15 cellular contexts compared by ENCODE assay signal in genomic region chr19:35720163-35720524, GRCh38. TPM values are rescaled to one million over a fixed set of nuclear protein-coding genes. Genes with fewer than 3 reads are reported as not detected.
DNase-seq lines count a peak whose midpoint lies in the region; ATAC-seq and TF ChIP-seq lines count a peak whose summit lies in the region.
"Had no signal": no experiment of that assay in that cellular context is flagged by ENCODE, and none has a peak within 500 bp of the region (broad histone marks: within the 10 kb centered on the region; RNA-seq: fewer than 3 reads in every experiment).

No MANE protein-coding gene starts in this region.

- WGBS in endodermal cell (ENCODE audit: insufficient coverage in 1 of 2, insufficient read length in 1 of 2), 2 experiments: 92 to 94% methylated on average over 8 to 9 of the region's 9 CpGs

- H3K4me1 Mint-ChIP-seq in activated naive CD4-positive, alpha-beta T cell treated with anti-CD3 and anti-CD28 coated beads for 36 hours (ENCODE audit: low read depth): peaks cover 18% of the 10 kb centered on the region
- peaks cover 5% of the 10 kb centered on the region for H3K4me1 Mint-ChIP-seq in activated T-helper 17 cell treated with anti-CD3 and anti-CD28 coated beads, Interleukin-2, amount 50 U/mL, for 72 hours
- H3K4me1 Mint-ChIP-seq in endodermal cell: peaks cover 18% of the 10 kb centered on the region

- no peaks in the 10 kb centered on the region for H3K9me3 Mint-ChIP-seq in activated naive CD4-positive, alpha-beta T cell treated with anti-CD3 and anti-CD28 coated beads for 36 hours
- no peaks in the 10 kb centered on the region for H3K9me3 Mint-ChIP-seq in activated T-helper 17 cell treated with anti-CD3 and anti-CD28 coated beads, Interleukin-2, amount 50 U/mL, for 72 hours
- no peaks in the 10 kb centered on the region for H3K9me3 Mint-ChIP-seq in endodermal cell
- H3K9me3 Mint-ChIP-seq: stimulated activated memory B cell treated with anti-CD40 and anti-IgM and Interleukin-4, amounts not matched to agents 10 μg/mL and 1 μg/mL and 100 μg/mL, for 72 hours had no signal

- no peak for DNase-seq in activated naive CD4-positive, alpha-beta T cell treated with anti-CD3 and anti-CD28 coated beads for 36 hours
- DNase-seq in activated naive CD4-positive, alpha-beta T cell (lab: John Stamatoyannopoulos, UW): no peak
- DNase-seq in posterior vena cava (ENCODE audit: low spot score) (peak; percentile 74), HEK293T (ENCODE audit: extremely low spot score) (no peak), endodermal cell (no peak)
- DNase-seq: activated CD4-positive, CD25-positive, alpha-beta regulatory T cell; activated gamma-delta T cell; cerebellar nuclear complex; DMS79; stimulated activated CD4-positive, alpha-beta T cell treated with anti-CD3 and anti-CD28 coated beads, Interleukin-2, amount 100 ng/mL, for 48 hours had no signal

- no peak for ATAC-seq in activated T-helper 17 cell treated with anti-CD3 and anti-CD28 coated beads, Interleukin-2, amount 50 U/mL, for 72 hours (replicated peaks)
- ATAC-seq: SK-N-SH treated with all-trans-retinoic acid at 6 μM for 48 hours; stimulated activated memory B cell treated with anti-CD40 and anti-IgM and Interleukin-4, amounts not matched to agents 10 μg/mL and 1 μg/mL and 100 μg/mL, for 72 hours had no signal

- POLR2A ChIA-PET in HEK293T (lab: Yijun Ruan, JAX): interaction anchor here (2.2 to 2.5 kb wide), 2 partner anchors 20 to 25 kb away, joined by 10 read pairs; partner anchors contain the start of genes PSENEN and U2AF1L4

- H3K4me3 Mint-ChIP-seq in activated naive CD4-positive, alpha-beta T cell treated with anti-CD3 and anti-CD28 coated beads for 36 hours: peak overlapping the region; percentile 8
- peak overlapping the region; percentile 89 for H3K4me3 Mint-ChIP-seq in activated T-helper 17 cell treated with anti-CD3 and anti-CD28 coated beads, Interleukin-2, amount 50 U/mL, for 72 hours
- no peak overlapping the region for H3K4me3 Mint-ChIP-seq in endodermal cell

- peak overlapping the region; percentile 5 for H3K27ac Mint-ChIP-seq in activated naive CD4-positive, alpha-beta T cell treated with anti-CD3 and anti-CD28 coated beads for 36 hours
- H3K27ac Mint-ChIP-seq in activated T-helper 17 cell treated with anti-CD3 and anti-CD28 coated beads, Interleukin-2, amount 50 U/mL, for 72 hours: no peak overlapping the region
- no peak overlapping the region for H3K27ac Mint-ChIP-seq in endodermal cell

- no peak overlapping the region for H3K9ac ChIP-seq in endodermal cell (ENCODE audit: extremely low read depth, low read length, poor library complexity, severe bottlenecking)

- H3K9me3 ChIP-seq in endodermal cell (ENCODE audit: control insufficient read depth, low read length): no peaks in the 10 kb centered on the region
- H3K9me3 ChIP-seq: right atrium auricular region had no signal

- intact Hi-C loops in activated naive CD4-positive, alpha-beta T cell treated with anti-CD3 and anti-CD28 coated beads for 36 hours (cut with micrococcal nuclease): no loop called here
- intact Hi-C loops in posterior vena cava (cut with DNase I): no loop called here

- H3K27ac ChIP-seq in endodermal cell (ENCODE audit: low read depth, low read length): no peak overlapping the region
- H3K27ac ChIP-seq: right atrium auricular region had no signal

- CTCF ChIA-PET in activated naive CD4-positive, alpha-beta T cell treated with anti-CD3 and anti-CD28 coated beads for 36 hours (lab: Charles Lee): interaction anchor here (1.2 kb wide), 1 partner anchor 24 kb away, joined by 4 read pairs; no protein-coding TSS in a partner anchor
- CTCF ChIA-PET in HEK293T (lab: Yijun Ruan, JAX): no interaction called here

- H3K4me1 ChIP-seq in endodermal cell (ENCODE audit: control insufficient read depth, insufficient read depth, low read length): peaks cover 13% of the 10 kb centered on the region

- H3K27me3 ChIP-seq in endodermal cell (ENCODE audit: control insufficient read depth, insufficient read depth, low read length, poor library complexity, severe bottlenecking): no peaks in the 10 kb centered on the region
- H3K27me3 ChIP-seq: right atrium auricular region had no signal

- no peak for TF ChIP-seq CTCF in endodermal cell (conservative IDR thresholded peaks at IDR 0.05)

- H3K4me3 ChIP-seq in endodermal cell (ENCODE audit: low read length): no peak overlapping the region
- H3K4me3 ChIP-seq: right atrium auricular region had no signal

- H3K27me3 Mint-ChIP-seq in activated naive CD4-positive, alpha-beta T cell treated with anti-CD3 and anti-CD28 coated beads for 36 hours (ENCODE audit: low read depth): no peaks in the 10 kb centered on the region
- H3K27me3 Mint-ChIP-seq in activated T-helper 17 cell treated with anti-CD3 and anti-CD28 coated beads, Interleukin-2, amount 50 U/mL, for 72 hours: no peaks in the 10 kb centered on the region
- H3K27me3 Mint-ChIP-seq in endodermal cell (ENCODE audit: insufficient read depth): no peaks in the 10 kb centered on the region
- H3K27me3 Mint-ChIP-seq: stimulated activated memory B cell treated with anti-CD40 and anti-IgM and Interleukin-4, amounts not matched to agents 10 μg/mL and 1 μg/mL and 100 μg/mL, for 72 hours had no signal

- H3K36me3 ChIP-seq in endodermal cell (ENCODE audit: control insufficient read depth, insufficient read depth, low read length): peaks cover 31% of the 10 kb centered on the region

- peaks cover 57% of the 10 kb centered on the region for H3K36me3 Mint-ChIP-seq in activated naive CD4-positive, alpha-beta T cell treated with anti-CD3 and anti-CD28 coated beads for 36 hours (ENCODE audit: low read depth)
- peaks cover 92% of the 10 kb centered on the region for H3K36me3 Mint-ChIP-seq in activated T-helper 17 cell treated with anti-CD3 and anti-CD28 coated beads, Interleukin-2, amount 50 U/mL, for 72 hours (ENCODE audit: low read depth)
- peaks cover 41% of the 10 kb centered on the region for H3K36me3 Mint-ChIP-seq in endodermal cell (ENCODE audit: low read depth)

TF ChIP-seq in HEK293T, 16 proteins besides CTCF, POLR2A, EP300 and RAD21:
- TF ChIP-seq BHLHE40 (IDR thresholded peaks at IDR 0.05; ENCODE audit: borderline replicate concordance): no peak
- TF ChIP-seq TARDBP (IDR thresholded peaks at IDR 0.05): no peak
- no peak for TF ChIP-seq SP1 (IDR thresholded peaks at IDR 0.05)
- no peak for TF ChIP-seq CTBP1 (IDR thresholded peaks at IDR 0.05; ENCODE audit: borderline replicate concordance)
- no peak for TF ChIP-seq ARNT (IDR thresholded peaks at IDR 0.05)
- no peak for TF ChIP-seq SUZ12 (IDR thresholded peaks at IDR 0.05)
- no peak for TF ChIP-seq FOXM1 (IDR thresholded peaks at IDR 0.05; ENCODE audit: borderline replicate concordance)
- TF ChIP-seq ELF4 (IDR thresholded peaks at IDR 0.05): no peak
- no peak for TF ChIP-seq ZNF384 (IDR thresholded peaks at IDR 0.05)
- TF ChIP-seq LEF1 (IDR thresholded peaks at IDR 0.05; ENCODE audit: borderline replicate concordance): no peak
- TF ChIP-seq FOXK2 (IDR thresholded peaks at IDR 0.05): no peak
- no peak for TF ChIP-seq NFRKB (IDR thresholded peaks at IDR 0.05)

RNA-seq across cellular contexts. Expression of gene KMT2B, which starts 2.3 kb away (rescaled TPM):
- total RNA-seq in activated naive CD4-positive, alpha-beta T cell treated with anti-CD3 and anti-CD28 coated beads for 36 hours: 10 to 100 TPM; 62.0 to 65.8 TPM
- 100 to 1,000 TPM in 1 of 2 donors, 10 to 100 TPM in 1; 67.4 to 117 TPM for total RNA-seq in activated T-helper 17 cell treated with anti-CD3 and anti-CD28 coated beads, Interleukin-2, amount 50 U/mL, for 72 hours
- total RNA-seq in posterior vena cava (10 to 100 TPM; 23.1 to 23.5 TPM), endodermal cell (10 to 100 TPM; 48.1 to 54.0 TPM)
- polyA plus RNA-seq in endodermal cell (2013, experiment 1 of 2): 35.3 TPM
- 28.0 TPM for polyA plus RNA-seq in endodermal cell (2013, experiment 2 of 2)

RNA-seq across cellular contexts. Expression of gene ZBTB32, which starts 15.8 kb away (rescaled TPM):
- total RNA-seq in activated naive CD4-positive, alpha-beta T cell treated with anti-CD3 and anti-CD28 coated beads for 36 hours: 100 to 1,000 TPM; 174 to 181 TPM
- 100 to 1,000 TPM; 138 to 217 TPM for total RNA-seq in activated T-helper 17 cell treated with anti-CD3 and anti-CD28 coated beads, Interleukin-2, amount 50 U/mL, for 72 hours
- not detected for total RNA-seq in posterior vena cava
- total RNA-seq in endodermal cell: not detected
- not detected for polyA plus RNA-seq in endodermal cell (2013, experiment 1 of 2)
- not detected for polyA plus RNA-seq in endodermal cell (2013, experiment 2 of 2)
- total RNA-seq: right atrium auricular region had no signal
- polyA plus RNA-seq: keratinocyte had no signal

RNA-seq across cellular contexts. Expression of gene IGFLR1, which starts 22.1 kb away (rescaled TPM):
- 10 to 100 TPM; 51.0 to 52.8 TPM for total RNA-seq in activated naive CD4-positive, alpha-beta T cell treated with anti-CD3 and anti-CD28 coated beads for 36 hours
- 100 to 1,000 TPM in 1 of 2 donors, 10 to 100 TPM in 1; 42.3 to 153 TPM for total RNA-seq in activated T-helper 17 cell treated with anti-CD3 and anti-CD28 coated beads, Interleukin-2, amount 50 U/mL, for 72 hours
- 1 to 10 TPM; 4.3 to 9.3 TPM for total RNA-seq in posterior vena cava
- 1 to 10 TPM; 4.6 to 7.1 TPM for total RNA-seq in endodermal cell
- 9.0 TPM for polyA plus RNA-seq in endodermal cell (2013, experiment 1 of 2)
- polyA plus RNA-seq in endodermal cell (2013, experiment 2 of 2): 6.1 TPM

RNA-seq across cellular contexts. Expression of gene U2AF1L4, which starts 25.1 kb away (rescaled TPM):
- 10 to 100 TPM; 41.8 to 44.2 TPM for total RNA-seq in activated naive CD4-positive, alpha-beta T cell treated with anti-CD3 and anti-CD28 coated beads for 36 hours
- total RNA-seq in activated T-helper 17 cell treated with anti-CD3 and anti-CD28 coated beads, Interleukin-2, amount 50 U/mL, for 72 hours: 10 to 100 TPM; 17.8 to 21.6 TPM
- total RNA-seq in posterior vena cava (10 to 100 TPM; 13.8 to 18.7 TPM), endodermal cell (10 to 100 TPM; 17.3 to 23.2 TPM)
- polyA plus RNA-seq in endodermal cell (2013, experiment 1 of 2): 20.7 TPM
- polyA plus RNA-seq in endodermal cell (2013, experiment 2 of 2): 16.6 TPM

RNA-seq across cellular contexts. Expression of gene PSENEN, which starts 25.3 kb away (rescaled TPM):
- 10 to 100 TPM; 32.4 to 37.7 TPM for total RNA-seq in activated naive CD4-positive, alpha-beta T cell treated with anti-CD3 and anti-CD28 coated beads for 36 hours
- 10 to 100 TPM; 34.0 to 51.2 TPM for total RNA-seq in activated T-helper 17 cell treated with anti-CD3 and anti-CD28 coated beads, Interleukin-2, amount 50 U/mL, for 72 hours
- total RNA-seq in posterior vena cava (10 to 100 TPM; 33.6 to 37.3 TPM), endodermal cell (100 to 1,000 TPM; 101 to 109 TPM)
- polyA plus RNA-seq in endodermal cell (2013, experiment 1 of 2): 76.8 TPM
- 65.3 TPM for polyA plus RNA-seq in endodermal cell (2013, experiment 2 of 2)

Comparison
In these comparisons a context has a peak if more than half of its experiments do, and no peak if none do; other contexts are left out.
1. RNA of gene ZBTB32, which starts 15.8 kb away (total RNA-seq): 138 to 217 TPM in activated T-helper 17 cell treated with anti-CD3 and anti-CD28 coated beads, Interleukin-2, amount 50 U/mL, for 72 hours and 174 to 181 TPM in activated naive CD4-positive, alpha-beta T cell treated with anti-CD3 and anti-CD28 coated beads for 36 hours; not detected in posterior vena cava and not detected in endodermal cell; every median in the first group is over 100 times any median in the second.
2. RNA of gene IGFLR1, which starts 22.1 kb away (total RNA-seq): 42.3 to 153 TPM in activated T-helper 17 cell treated with anti-CD3 and anti-CD28 coated beads, Interleukin-2, amount 50 U/mL, for 72 hours and 51.0 to 52.8 TPM in activated naive CD4-positive, alpha-beta T cell treated with anti-CD3 and anti-CD28 coated beads for 36 hours; 4.3 to 9.3 TPM in posterior vena cava and 4.6 to 7.1 TPM in endodermal cell; every median in the first group is over 4 times any median in the second.